Comparison of ENCODE assay signal across 1 cellular context in genomic region chr4:102317459-102317858, GRCh38.
TF ChIP-seq lines count a peak whose summit lies in the region.

No MANE protein-coding gene starts in this region.

TF ChIP-seq in GM12878, 131 proteins besides CTCF, POLR2A, EP300 and RAD21:
- TF ChIP-seq, protein P1, sequence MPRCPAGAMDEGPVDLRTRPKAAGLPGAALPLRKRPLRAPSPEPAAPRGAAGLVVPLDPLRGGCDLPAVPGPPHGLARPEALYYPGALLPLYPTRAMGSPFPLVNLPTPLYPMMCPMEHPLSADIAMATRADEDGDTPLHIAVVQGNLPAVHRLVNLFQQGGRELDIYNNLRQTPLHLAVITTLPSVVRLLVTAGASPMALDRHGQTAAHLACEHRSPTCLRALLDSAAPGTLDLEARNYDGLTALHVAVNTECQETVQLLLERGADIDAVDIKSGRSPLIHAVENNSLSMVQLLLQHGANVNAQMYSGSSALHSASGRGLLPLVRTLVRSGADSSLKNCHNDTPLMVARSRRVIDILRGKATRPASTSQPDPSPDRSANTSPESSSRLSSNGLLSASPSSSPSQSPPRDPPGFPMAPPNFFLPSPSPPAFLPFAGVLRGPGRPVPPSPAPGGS (IDR thresholded peaks at IDR 0.05; ENCODE audit: borderline replicate concordance, insufficient read depth, low read depth, low read length, poor library complexity, severe bottlenecking): no peak
- no peak for TF ChIP-seq MYC (IDR thresholded peaks at IDR 0.05; ENCODE audit: insufficient read depth, insufficient read length, insufficient replicate concordance, low read length, severe bottlenecking)
